In genomic region chr6:138987299-138987642, GRCh38 we compare ENCODE assay signal across 8 cellular contexts. TPM values are rescaled to one million over a fixed set of nuclear protein-coding genes. Genes with fewer than 3 reads are reported as not detected.
DNase-seq lines count a peak whose midpoint lies in the region; ATAC-seq, FAIRE-seq and TF ChIP-seq lines count a peak whose summit lies in the region.

No MANE protein-coding gene starts in this region.

- no peaks in the 10 kb centered on the region for H3K27me3 Mint-ChIP-seq in activated B cell treated with CpG ODN at 0.5 μM for 24 hours

- peak overlapping the region; percentile 95 for H3K4me3 ChIP-seq in left ventricle myocardium inferior
- peak overlapping the region; percentile 91 for H3K4me3 ChIP-seq in skeletal muscle satellite cell (ENCODE audit: low read length)

- CTCF ChIA-PET in activated B cell treated with CpG ODN at 0.5 μM for 24 hours (lab: Charles Lee), result interaction anchor here (0.6 to 3.3 kb wide), 9 partner anchors 13 to 387 kb away, joined by 3 to 18 read pairs (median 3); partner anchors contain the start of gene CITED2

- no peak for FAIRE-seq in urothelium cell line (lab: Jason Lieb, UNC)

- no peaks in the 10 kb centered on the region for H3K9me3 Mint-ChIP-seq in activated B cell treated with CpG ODN at 0.5 μM for 24 hours

- H3K9ac ChIP-seq in skeletal muscle satellite cell (ENCODE audit: low read depth, low read length), result peak overlapping the region; percentile 98

- H3K27me3 ChIP-seq in left ventricle myocardium inferior (ENCODE audit: low read depth), result no peaks in the 10 kb centered on the region
- H3K27me3 ChIP-seq in skeletal muscle satellite cell (ENCODE audit: control insufficient read depth, insufficient read depth, low read length), result no peaks in the 10 kb centered on the region

- H3K36me3 ChIP-seq in left ventricle myocardium inferior (no peaks in the 10 kb centered on the region), skeletal muscle satellite cell (ENCODE audit: insufficient read depth, low read length) (no peaks in the 10 kb centered on the region)

- peaks cover 6% of the 10 kb centered on the region for H3K4me1 Mint-ChIP-seq in activated B cell treated with CpG ODN at 0.5 μM for 24 hours

- H3K9me3 ChIP-seq in left ventricle myocardium inferior (replicated peaks) (no peaks in the 10 kb centered on the region), skeletal muscle satellite cell (replicated peaks; ENCODE audit: low read length) (no peaks in the 10 kb centered on the region)

- no peak for TF ChIP-seq CTCF in 22Rv1 (IDR thresholded peaks at IDR 0.05)
- TF ChIP-seq CTCF in activated B cell treated with CpG ODN at 0.5 μM for 24 hours (IDR thresholded peaks at IDR 0.05), result no peak
- no peak for TF ChIP-seq CTCF in left ventricle myocardium inferior (IDR thresholded peaks at IDR 0.05; ENCODE audit: borderline replicate concordance)

- POLR2A ChIA-PET in activated B cell treated with CpG ODN at 0.5 μM for 24 hours (lab: Charles Lee), result interaction anchor here (0.5 to 1.5 kb wide), 10 partner anchors 11 to 386 kb away, joined by 3 to 9 read pairs (median 4); partner anchors contain the start of gene CCDC28A

- peak; percentile 23 for ATAC-seq in GM21723 (IDR thresholded peaks at IDR 0.05; ENCODE audit: unreplicated experiment)
- no peak for ATAC-seq in activated B cell treated with CpG ODN at 0.5 μM for 24 hours (ENCODE audit: low read depth)

- H3K4me1 ChIP-seq in left ventricle myocardium inferior (peaks cover 65% of the 10 kb centered on the region), skeletal muscle satellite cell (ENCODE audit: control insufficient read depth, insufficient read depth, low read length) (peaks cover 34% of the 10 kb centered on the region)

- peaks cover 1% of the 10 kb centered on the region for H3K36me3 Mint-ChIP-seq in activated B cell treated with CpG ODN at 0.5 μM for 24 hours (ENCODE audit: low read depth)

- peak overlapping the region; percentile 55 for H3K27ac Mint-ChIP-seq in activated B cell treated with CpG ODN at 0.5 μM for 24 hours

- intact Hi-C loops in activated B cell treated with CpG ODN at 0.5 μM for 24 hours (cut with micrococcal nuclease) (loop anchor here (2.0 to 10.0 kb wide), 5 partner anchors 18 to 582 kb away; partner anchors contain the start of genes CITED2 and HEBP2), left ventricle myocardium inferior (cut with micrococcal nuclease) (loop anchor here (5.0 kb wide), 1 partner anchor 170 kb away; no protein-coding TSS in a partner anchor)

- DNase-seq in activated B cell treated with CpG ODN at 0.5 μM for 24 hours (no peak), left ventricle myocardium inferior (no peak), urothelium cell line (ENCODE audit: low spot score) (no peak), putamen (ENCODE audit: low spot score) (no peak), NCI-H146 treated with DMSO at 0.1 percent for 48 hours (lab: John Stamatoyannopoulos, UW; ENCODE audit: unreplicated experiment) (no peak)

- peak overlapping the region; percentile 85 for H3K4me2 ChIP-seq in skeletal muscle satellite cell (ENCODE audit: low read length)

- H3K27ac ChIP-seq in 22Rv1, result peak overlapping the region; percentile 91
- H3K27ac ChIP-seq in left ventricle myocardium inferior (replicated peaks), result peak overlapping the region; percentile 93

- peak overlapping the region; percentile 88 for H3K4me3 Mint-ChIP-seq in activated B cell treated with CpG ODN at 0.5 μM for 24 hours

RNA-seq across cellular contexts. Expression of gene REPS1, which starts 0.8 kb away (rescaled TPM):
- total RNA-seq in activated B cell treated with CpG ODN at 0.5 μM for 24 hours, result 44.8 and 58.8 TPM in 2 replicates
- 30.6 TPM for total RNA-seq in left ventricle myocardium inferior
- total RNA-seq in skeletal muscle satellite cell (2012; rRNA removed), result 58.3 and 71.9 TPM in 2 replicates

RNA-seq across cellular contexts. Expression of gene ABRACL, which starts 41.3 kb away (rescaled TPM):
- total RNA-seq in activated B cell treated with CpG ODN at 0.5 μM for 24 hours, result 63.5 and 63.8 TPM in 2 replicates
- 4.3 TPM for total RNA-seq in left ventricle myocardium inferior
- 61.8 and 75.0 TPM in 2 replicates for total RNA-seq in skeletal muscle satellite cell (2012; rRNA removed)

Comparison
In these comparisons a context has a peak if more than half of its experiments do, and no peak if none do; other contexts are left out.
1. RNA of gene ABRACL, which starts 41.3 kb away (total RNA-seq): 63.5 to 63.8 TPM in activated B cell treated with CpG ODN at 0.5 μM for 24 hours; 4.3 TPM in left ventricle myocardium inferior (single experiment); every median in the first group is over 10 times any median in the second.